In genomic region chr1:185546029-185546428, GRCh38 we compare ENCODE assay signal across 15 cellular contexts.
"Had no signal": no experiment of that assay in that cellular context is flagged by ENCODE, and none has a peak within 500 bp of the region (broad histone marks: within the 10 kb centered on the region; RNA-seq: fewer than 3 reads in every experiment).

No MANE protein-coding gene starts in this region.

- H3K27ac ChIP-seq: coronary artery, dorsolateral prefrontal cortex, heart left ventricle, neutrophil had no signal

- DNase-seq: central memory CD4-positive, alpha-beta T cell; dorsolateral prefrontal cortex; effector CD8-positive, alpha-beta T cell; heart left ventricle; hippocampal formation; kidney glomerular epithelial cell; mammary epithelial cell; right cardiac atrium; small intestine; stimulated activated CD4-positive, alpha-beta T cell treated with anti-CD3 and anti-CD28 coated beads, Interleukin-12 subunit alpha, Interleukin-12 subunit beta, amount 100 ng/mL, for 4 hours; stimulated activated CD4-positive, alpha-beta T cell treated with anti-CD3 and anti-CD28 coated beads, Interleukin-2, amount 100 ng/mL, for 48 hours; stimulated activated naive CD4-positive, alpha-beta T cell treated with Interleukin-2 at 50 U/mL for 16 hours had no signal

- ATAC-seq: heart left ventricle, left lobe of liver, right cardiac atrium had no signal

- H3K4me3 ChIP-seq: coronary artery, dorsolateral prefrontal cortex, heart left ventricle had no signal

- H3K36me3 ChIP-seq: heart left ventricle, neutrophil had no signal

- H3K27me3 ChIP-seq: dorsolateral prefrontal cortex, heart left ventricle, neutrophil had no signal

- H3K9me3 ChIP-seq: heart left ventricle, neutrophil had no signal
